Comparison of ENCODE assay signal across 12 cellular contexts in genomic region chr1:235297579-235297978, GRCh38. TPM values are rescaled to one million over a fixed set of nuclear protein-coding genes. Genes with fewer than 3 reads are reported as not detected.
A peak's percentile ranks its signal among the peaks of the same experiment; 100 is the strongest.
DNase-seq lines count a peak whose midpoint lies in the region; ATAC-seq, FAIRE-seq and TF ChIP-seq lines count a peak whose summit lies in the region.
"Had no signal": no experiment of that assay in that cellular context is flagged by ENCODE, and none has a peak within 500 bp of the region (broad histone marks: within the 10 kb centered on the region; RNA-seq: fewer than 3 reads in every experiment).

No MANE protein-coding gene starts in this region.

- H3K4me3 ChIP-seq in astrocyte (ENCODE audit: insufficient read depth, low read depth, low read length) (no peak overlapping the region), Caco-2 (ENCODE audit: low read depth, low read length) (no peak overlapping the region)

- H3K4me3 Mint-ChIP-seq in astrocyte (ENCODE audit: unreplicated experiment): no peak overlapping the region
- no peak overlapping the region for H3K4me3 Mint-ChIP-seq in Caco-2 (ENCODE audit: unreplicated experiment)
- H3K4me3 Mint-ChIP-seq: neural crest cell had no signal

- no peak for DNase-seq in activated CD4-positive, CD25-positive, alpha-beta regulatory T cell (lab: John Stamatoyannopoulos, UW)
- DNase-seq in KBM-7: peak; percentile 9
- DNase-seq in astrocyte (ENCODE audit: low read depth): peak; percentile 66
- peak; percentile 36 for DNase-seq in renal cortical epithelial cell (ENCODE audit: low read depth)
- DNase-seq in Caco-2: no peak
- DNase-seq in NCI-H446 (lab: John Stamatoyannopoulos, UW): no peak
- DNase-seq: stimulated activated CD4-positive, alpha-beta T cell treated with anti-CD3 and anti-CD28 coated beads, Interleukin-2, amount 100 ng/mL, for 48 hours had no signal

- H3K27ac Mint-ChIP-seq in astrocyte (ENCODE audit: unreplicated experiment): peak overlapping the region; percentile 30
- H3K27ac Mint-ChIP-seq in Caco-2 (ENCODE audit: unreplicated experiment): no peak overlapping the region

- H3K36me3 ChIP-seq in astrocyte (ENCODE audit: insufficient read depth, low read length) (no peaks in the 10 kb centered on the region), Caco-2 (ENCODE audit: control insufficient read depth, insufficient read depth, low read length) (no peaks in the 10 kb centered on the region)

- peaks cover 4% of the 10 kb centered on the region for H3K36me3 Mint-ChIP-seq in astrocyte (ENCODE audit: low read depth, unreplicated experiment)
- peaks cover 7% of the 10 kb centered on the region for H3K36me3 Mint-ChIP-seq in Caco-2 (ENCODE audit: insufficient read depth, unreplicated experiment)

- TF ChIP-seq CTCF in astrocyte (IDR thresholded peaks at IDR 0.05; ENCODE audit: insufficient read depth, low read depth, low read length) (no peak), Caco-2 (IDR thresholded peaks at IDR 0.05; ENCODE audit: insufficient read depth in 1 of 2, low read depth in 1 of 2, low read length in 1 of 2, severe bottlenecking in 1 of 2, unreplicated experiment in 1 of 2) (no peak)

- H3K9ac ChIP-seq in astrocyte (ENCODE audit: low read length): no peak overlapping the region

- no TSS peak for BruUV-seq in Caco-2 (replicated peaks; lab: Mats Ljungman, UMichigan)

- H2AFZ ChIP-seq in astrocyte (ENCODE audit: low read depth, low read length): no peak overlapping the region

- H3K27me3 Mint-ChIP-seq in astrocyte (ENCODE audit: low read depth, unreplicated experiment): no peaks in the 10 kb centered on the region
- no peaks in the 10 kb centered on the region for H3K27me3 Mint-ChIP-seq in Caco-2 (ENCODE audit: insufficient read depth, unreplicated experiment)

- in situ Hi-C loops in KBM-7 (cut with MboI; ENCODE audit: low pct_unique_long_range_greater_than_20kb, low sequenced_read_pairs): no loop called here

- H3K4me1 ChIP-seq in astrocyte (ENCODE audit: insufficient read depth, low read length): peaks cover 3% of the 10 kb centered on the region
- peaks cover 8% of the 10 kb centered on the region for H3K4me1 ChIP-seq in Caco-2

- CTCF ChIA-PET in Caco-2 (lab: Charles Lee): no interaction called here

- intact Hi-C loops in Caco-2 (cut with micrococcal nuclease; ENCODE audit: unreplicated experiment): no loop called here

- H3K27ac ChIP-seq in astrocyte (ENCODE audit: low read depth, low read length): no peak overlapping the region

- H3K9me3 ChIP-seq in astrocyte (ENCODE audit: insufficient read depth, low read depth, low read length) (no peaks in the 10 kb centered on the region), Caco-2 (peaks cover 3% of the 10 kb centered on the region; the same call in 1 of the 2 replicates)

- H3K4me1 Mint-ChIP-seq in astrocyte (ENCODE audit: low read depth, unreplicated experiment): peaks cover 22% of the 10 kb centered on the region
- peaks cover 21% of the 10 kb centered on the region for H3K4me1 Mint-ChIP-seq in Caco-2 (ENCODE audit: low read depth, unreplicated experiment)

- H3K9me3 Mint-ChIP-seq in astrocyte (ENCODE audit: unreplicated experiment): peaks cover 3% of the 10 kb centered on the region
- peaks cover 15% of the 10 kb centered on the region for H3K9me3 Mint-ChIP-seq in Caco-2 (ENCODE audit: unreplicated experiment)

- peaks cover 87% of the 10 kb centered on the region for H4K20me1 ChIP-seq in astrocyte (ENCODE audit: insufficient read depth, low read length)

- H3K4me2 ChIP-seq in astrocyte (ENCODE audit: low read length): no peak overlapping the region

- peak; percentile 84 for ATAC-seq in activated CD4-positive, CD25-positive, alpha-beta regulatory T cell treated with anti-CD3 and anti-CD28 coated beads, Interleukin-2, amount 50 U/mL, for 24 hours
- ATAC-seq in GM21526 (IDR thresholded peaks at IDR 0.05; ENCODE audit: low FRiP score, unreplicated experiment): no peak
- ATAC-seq: HepG2 had no signal

- FAIRE-seq in astrocyte (lab: Jason Lieb, UNC): no peak
- FAIRE-seq: endothelial cell of umbilical vein, HepG2 had no signal

- POLR2A ChIA-PET in Caco-2 (lab: Charles Lee): no interaction called here

- H3K79me2 ChIP-seq in astrocyte (ENCODE audit: insufficient read depth, low read length): peaks cover 96% of the 10 kb centered on the region

- H3K27me3 ChIP-seq in astrocyte (ENCODE audit: insufficient read depth, low read length) (no peaks in the 10 kb centered on the region), Caco-2 (replicated peaks; ENCODE audit: control insufficient read depth, insufficient read depth, low read length) (no peaks in the 10 kb centered on the region)

RNA-seq across cellular contexts. Expression of gene ARID4B, which starts 30.4 kb away (rescaled TPM):
- total RNA-seq in astrocyte (35.9 and 38.6 TPM in 2 replicates), renal cortical epithelial cell (17.9 and 59.3 TPM in 2 replicates), Caco-2 (2022) (34.2 and 35.9 TPM in 2 replicates)

RNA-seq across cellular contexts. Expression of gene GGPS1, which starts 30.8 kb away (rescaled TPM):
- 34.8 and 39.1 TPM in 2 replicates for total RNA-seq in astrocyte
- total RNA-seq in renal cortical epithelial cell: 34.2 and 48.0 TPM in 2 replicates
- 40.4 and 45.3 TPM in 2 replicates for total RNA-seq in Caco-2 (2022)

Comparison
In these comparisons a context has a peak if more than half of its experiments do, and no peak if none do; other contexts are left out.
1. DNase-seq: peak in KBM-7 (single experiment), astrocyte (single experiment) and renal cortical epithelial cell (single experiment); none in activated CD4-positive, CD25-positive, alpha-beta regulatory T cell (0 of 4), Caco-2 (0 of 2) and NCI-H446 (0 of 2).